In genomic region chr5:176659440-176659839, GRCh38 we compare ENCODE assay signal across 20 cellular contexts. TPM values are rescaled to one million over a fixed set of nuclear protein-coding genes. Genes with fewer than 3 reads are reported as not detected.
DNase-seq lines count a peak whose midpoint lies in the region; ATAC-seq and TF ChIP-seq lines count a peak whose summit lies in the region.
"Had no signal": no experiment of that assay in that cellular context is flagged by ENCODE, and none has a peak within 500 bp of the region (broad histone marks: within the 10 kb centered on the region; RNA-seq: fewer than 3 reads in every experiment).

No MANE protein-coding gene starts in this region.

- H3K36me3 Mint-ChIP-seq in activated CD8-positive, alpha-beta memory T cell treated with anti-CD3 and anti-CD28 coated beads, Interleukin-2, amount 10 ng/mL, durations not matched to agents 7 days and 5 days, result peaks cover 2% of the 10 kb centered on the region
- H3K36me3 Mint-ChIP-seq in WTC11, result no peaks in the 10 kb centered on the region
- peaks cover 11% of the 10 kb centered on the region for H3K36me3 Mint-ChIP-seq in effector memory CD8-positive, alpha-beta T cell (ENCODE audit: insufficient read depth)
- H3K36me3 Mint-ChIP-seq in stimulated activated memory B cell treated with anti-CD40 and anti-IgM and Interleukin-4, amounts not matched to agents 10 μg/mL and 1 μg/mL and 100 μg/mL, for 72 hours, result no peaks in the 10 kb centered on the region
- peaks cover 11% of the 10 kb centered on the region for H3K36me3 Mint-ChIP-seq in endothelial cell (ENCODE audit: low read depth, unreplicated experiment)
- H3K36me3 Mint-ChIP-seq: neural progenitor cell had no signal

- CTCF ChIA-PET in activated CD8-positive, alpha-beta memory T cell treated with anti-CD3 and anti-CD28 coated beads, Interleukin-2, amount 10 ng/mL, durations not matched to agents 7 days and 5 days (lab: Charles Lee), result interaction anchor here (0.5 to 5.5 kb wide), 12 partner anchors 10 to 453 kb away, joined by 3 to 124 read pairs (median 4); partner anchors contain the start of genes FGFR4 and TSPAN17
- CTCF ChIA-PET in WTC11 (lab: Charles Lee), result interaction anchor here (1.9 to 6.2 kb wide), 7 partner anchors 10 to 204 kb away, joined by 6 to 233 read pairs (median 55); partner anchors contain the start of gene TSPAN17

- POLR2A ChIA-PET in WTC11 (lab: Charles Lee), result no interaction called here

- no peak overlapping the region for H3K27ac Mint-ChIP-seq in activated CD8-positive, alpha-beta memory T cell treated with anti-CD3 and anti-CD28 coated beads, Interleukin-2, amount 10 ng/mL, durations not matched to agents 7 days and 5 days
- peak overlapping the region; percentile 26; the same call in 1 of the 2 replicates for H3K27ac Mint-ChIP-seq in WTC11
- peak overlapping the region; percentile 75 to 87 for H3K27ac Mint-ChIP-seq in effector memory CD8-positive, alpha-beta T cell
- peak overlapping the region; percentile 69 for H3K27ac Mint-ChIP-seq in stimulated activated memory B cell treated with anti-CD40 and anti-IgM and Interleukin-4, amounts not matched to agents 10 μg/mL and 1 μg/mL and 100 μg/mL, for 72 hours
- no peak overlapping the region for H3K27ac Mint-ChIP-seq in endothelial cell (ENCODE audit: unreplicated experiment)
- H3K27ac Mint-ChIP-seq: neural progenitor cell had no signal

- TF ChIP-seq CTCF in WTC11 (IDR thresholded peaks at IDR 0.05) (no peak), endothelial cell (IDR thresholded peaks at IDR 0.05; ENCODE audit: unreplicated experiment) (no peak)

- peaks cover 10% of the 10 kb centered on the region for H3K27me3 Mint-ChIP-seq in activated CD8-positive, alpha-beta memory T cell treated with anti-CD3 and anti-CD28 coated beads, Interleukin-2, amount 10 ng/mL, durations not matched to agents 7 days and 5 days
- H3K27me3 Mint-ChIP-seq in WTC11 (ENCODE audit: low read depth) (no peaks in the 10 kb centered on the region), endothelial cell (ENCODE audit: unreplicated experiment) (peaks cover 6% of the 10 kb centered on the region)
- peaks cover 17 to 29% of the 10 kb centered on the region in 2 donors for H3K27me3 Mint-ChIP-seq in effector memory CD8-positive, alpha-beta T cell
- H3K27me3 Mint-ChIP-seq in stimulated activated memory B cell treated with anti-CD40 and anti-IgM and Interleukin-4, amounts not matched to agents 10 μg/mL and 1 μg/mL and 100 μg/mL, for 72 hours, result peaks cover 24% of the 10 kb centered on the region

- no peak for DNase-seq in activated CD8-positive, alpha-beta memory T cell treated with anti-CD3 and anti-CD28 coated beads, Interleukin-2, amount 10 ng/mL, durations not matched to agents 7 days and 5 days
- DNase-seq in activated CD8-positive, alpha-beta memory T cell treated with anti-CD3 and anti-CD28 coated beads for 24 hours, result no peak
- DNase-seq in WTC11 (ENCODE audit: low spot score) (no peak), endothelial cell (ENCODE audit: low spot score) (no peak), 8988T (no peak)
- DNase-seq in effector memory CD8-positive, alpha-beta T cell, result no peak
- DNase-seq: activated gamma-delta T cell treated with Interleukin-2 at 50 U/mL for 16 hours; heart right ventricle; mesendoderm; MG63; NCI-H187; retina; stimulated activated CD4-positive, alpha-beta T cell treated with anti-CD3 and anti-CD28 coated beads, Interleukin-15, amount 100 ng/mL, for 24 hours; stimulated activated naive CD4-positive, alpha-beta T cell treated with Interleukin-2 at 50 U/mL for 16 hours had no signal

- H3K4me1 Mint-ChIP-seq in activated CD8-positive, alpha-beta memory T cell treated with anti-CD3 and anti-CD28 coated beads, Interleukin-2, amount 10 ng/mL, durations not matched to agents 7 days and 5 days, result peaks cover 29% of the 10 kb centered on the region
- H3K4me1 Mint-ChIP-seq in WTC11, result peaks cover 10% of the 10 kb centered on the region
- H3K4me1 Mint-ChIP-seq in effector memory CD8-positive, alpha-beta T cell (ENCODE audit: low read depth in 2 of 2), result peaks cover 28 to 32% of the 10 kb centered on the region in 2 donors
- H3K4me1 Mint-ChIP-seq in stimulated activated memory B cell treated with anti-CD40 and anti-IgM and Interleukin-4, amounts not matched to agents 10 μg/mL and 1 μg/mL and 100 μg/mL, for 72 hours, result peaks cover 38% of the 10 kb centered on the region
- no peaks in the 10 kb centered on the region for H3K4me1 Mint-ChIP-seq in endothelial cell (ENCODE audit: unreplicated experiment)

- ATAC-seq in activated CD8-positive, alpha-beta memory T cell treated with anti-CD3 and anti-CD28 coated beads, Interleukin-2, amount 10 ng/mL, durations not matched to agents 7 days and 5 days, result no peak
- ATAC-seq in WTC11, result no peak
- no peak for ATAC-seq in effector memory CD8-positive, alpha-beta T cell (replicated peaks)
- ATAC-seq in stimulated activated memory B cell treated with anti-CD40 and anti-IgM and Interleukin-4, amounts not matched to agents 10 μg/mL and 1 μg/mL and 100 μg/mL, for 72 hours, result no peak
- ATAC-seq in GM21723 (IDR thresholded peaks at IDR 0.05; ENCODE audit: unreplicated experiment), result no peak

- peak overlapping the region; percentile 39 for H3K4me3 Mint-ChIP-seq in activated CD8-positive, alpha-beta memory T cell treated with anti-CD3 and anti-CD28 coated beads, Interleukin-2, amount 10 ng/mL, durations not matched to agents 7 days and 5 days
- no peak overlapping the region for H3K4me3 Mint-ChIP-seq in WTC11
- H3K4me3 Mint-ChIP-seq in effector memory CD8-positive, alpha-beta T cell, result peak overlapping the region; percentile 76 to 83
- H3K4me3 Mint-ChIP-seq in stimulated activated memory B cell treated with anti-CD40 and anti-IgM and Interleukin-4, amounts not matched to agents 10 μg/mL and 1 μg/mL and 100 μg/mL, for 72 hours, result no peak overlapping the region
- no peak overlapping the region for H3K4me3 Mint-ChIP-seq in endothelial cell (ENCODE audit: unreplicated experiment)
- H3K4me3 Mint-ChIP-seq: neural progenitor cell had no signal

- no peaks in the 10 kb centered on the region for H3K9me3 Mint-ChIP-seq in activated CD8-positive, alpha-beta memory T cell treated with anti-CD3 and anti-CD28 coated beads, Interleukin-2, amount 10 ng/mL, durations not matched to agents 7 days and 5 days (ENCODE audit: low read depth)
- H3K9me3 Mint-ChIP-seq in WTC11 (no peaks in the 10 kb centered on the region), endothelial cell (ENCODE audit: unreplicated experiment) (no peaks in the 10 kb centered on the region)
- H3K9me3 Mint-ChIP-seq in effector memory CD8-positive, alpha-beta T cell, result no peaks in the 10 kb centered on the region
- H3K9me3 Mint-ChIP-seq in stimulated activated memory B cell treated with anti-CD40 and anti-IgM and Interleukin-4, amounts not matched to agents 10 μg/mL and 1 μg/mL and 100 μg/mL, for 72 hours, result no peaks in the 10 kb centered on the region
- H3K9me3 Mint-ChIP-seq: neural progenitor cell had no signal

TF ChIP-seq in WTC11, 78 proteins besides CTCF, POLR2A, EP300 and RAD21 (continues in another document):
- TF ChIP-seq ATF1 (CRISPR knock-in tag; IDR thresholded peaks at IDR 0.05), result no peak
- no peak for TF ChIP-seq TEAD1 (CRISPR knock-in tag; IDR thresholded peaks at IDR 0.05)
- no peak for TF ChIP-seq SP1 (CRISPR knock-in tag; conservative IDR thresholded peaks at IDR 0.05)
- TF ChIP-seq, protein P1, sequence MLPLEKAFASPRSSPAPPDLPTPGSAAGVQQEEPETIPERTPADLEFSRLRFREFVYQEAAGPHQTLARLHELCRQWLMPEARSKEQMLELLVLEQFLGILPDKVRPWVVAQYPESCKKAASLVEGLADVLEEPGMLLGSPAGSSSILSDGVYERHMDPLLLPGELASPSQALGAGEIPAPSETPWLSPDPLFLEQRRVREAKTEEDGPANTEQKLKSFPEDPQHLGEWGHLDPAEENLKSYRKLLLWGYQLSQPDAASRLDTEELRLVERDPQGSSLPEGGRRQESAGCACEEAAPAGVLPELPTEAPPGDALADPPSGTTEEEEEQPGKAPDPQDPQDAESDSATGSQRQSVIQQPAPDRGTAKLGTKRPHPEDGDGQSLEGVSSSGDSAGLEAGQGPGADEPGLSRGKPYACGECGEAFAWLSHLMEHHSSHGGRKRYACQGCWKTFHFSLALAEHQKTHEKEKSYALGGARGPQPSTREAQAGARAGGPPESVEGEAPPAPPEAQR (CRISPR knock-in tag; IDR thresholded peaks at IDR 0.05), result no peak
- TF ChIP-seq FOXK1 (CRISPR knock-in tag; IDR thresholded peaks at IDR 0.05), result no peak
- TF ChIP-seq RELA (CRISPR knock-in tag; IDR thresholded peaks at IDR 0.05; ENCODE audit: borderline replicate concordance), result no peak
- TF ChIP-seq CDX4 (CRISPR knock-in tag; IDR thresholded peaks at IDR 0.05; ENCODE audit: borderline replicate concordance), result no peak

RNA-seq across cellular contexts. Expression of gene TSPAN17, which starts 12.2 kb away (rescaled TPM):
- 10 to 100 TPM; 31.5 to 39.2 TPM for total RNA-seq in activated CD8-positive, alpha-beta memory T cell treated with anti-CD3 and anti-CD28 coated beads, Interleukin-2, amount 10 ng/mL, durations not matched to agents 7 days and 5 days
- total RNA-seq in WTC11 (2021) (45.7 to 47.8 TPM (median 46.1 TPM) in 3 replicates), endothelial cell (ENCODE audit: unreplicated experiment) (57.5 TPM)

RNA-seq across cellular contexts. Expression of gene EIF4E1B, which starts 29.0 kb away (rescaled TPM):
- not detected for total RNA-seq in activated CD8-positive, alpha-beta memory T cell treated with anti-CD3 and anti-CD28 coated beads, Interleukin-2, amount 10 ng/mL, durations not matched to agents 7 days and 5 days
- total RNA-seq in WTC11 (2021) (0.74 to 1.3 TPM (median 1.1 TPM) in 3 replicates), endothelial cell (ENCODE audit: unreplicated experiment) (0.54 TPM)
- total RNA-seq: cardiac muscle cell, fibroblast of lung, heart right ventricle, NCI-H460 had no signal

RNA-seq across cellular contexts. Expression of gene SNCB, which starts 29.1 kb away (rescaled TPM):
- not detected for total RNA-seq in activated CD8-positive, alpha-beta memory T cell treated with anti-CD3 and anti-CD28 coated beads, Interleukin-2, amount 10 ng/mL, durations not matched to agents 7 days and 5 days
- total RNA-seq in WTC11 (2021), result 6.8 to 13.4 TPM (median 9.6 TPM) in 3 replicates
- total RNA-seq in endothelial cell (ENCODE audit: unreplicated experiment), result 0.80 TPM

RNA-seq across cellular contexts. Expression of gene GPRIN1, which starts 49.5 kb away (rescaled TPM):
- total RNA-seq in activated CD8-positive, alpha-beta memory T cell treated with anti-CD3 and anti-CD28 coated beads, Interleukin-2, amount 10 ng/mL, durations not matched to agents 7 days and 5 days, result 1 to 10 TPM; 2.5 to 3.4 TPM
- total RNA-seq in WTC11 (2021) (5.4 to 8.5 TPM (median 5.8 TPM) in 3 replicates), endothelial cell (ENCODE audit: unreplicated experiment) (3.9 TPM)

Comparison
In these comparisons a context has a peak if more than half of its experiments do, and no peak if none do; other contexts are left out.
1. H3K27ac Mint-ChIP-seq: peak in WTC11 (single experiment), effector memory CD8-positive, alpha-beta T cell (2 of 2) and stimulated activated memory B cell treated with anti-CD40 and anti-IgM and Interleukin-4, amounts not matched to agents 10 μg/mL and 1 μg/mL and 100 μg/mL, for 72 hours (single experiment); none in activated CD8-positive, alpha-beta memory T cell treated with anti-CD3 and anti-CD28 coated beads, Interleukin-2, amount 10 ng/mL, durations not matched to agents 7 days and 5 days (single experiment) and endothelial cell (single experiment).
2. H3K4me3 Mint-ChIP-seq: peak in activated CD8-positive, alpha-beta memory T cell treated with anti-CD3 and anti-CD28 coated beads, Interleukin-2, amount 10 ng/mL, durations not matched to agents 7 days and 5 days (single experiment) and effector memory CD8-positive, alpha-beta T cell (2 of 2); none in WTC11 (single experiment), stimulated activated memory B cell treated with anti-CD40 and anti-IgM and Interleukin-4, amounts not matched to agents 10 μg/mL and 1 μg/mL and 100 μg/mL, for 72 hours (single experiment) and endothelial cell (single experiment).